1 cellular context compared by ENCODE assay signal in genomic region chr12:1300460-1300859, GRCh38.
TF ChIP-seq lines count a peak whose summit lies in the region.

No MANE protein-coding gene starts in this region.

TF ChIP-seq in K562, 482 proteins besides CTCF, POLR2A, EP300 and RAD21 (continued from another document):
- peak in 1 of 2 experiments; percentile 99 for TF ChIP-seq AFF1 (IDR thresholded peaks at IDR 0.05; ENCODE audit: low read depth in 1 of 2, partially characterized antibody in 2 of 2)
- TF ChIP-seq CREM (IDR thresholded peaks at IDR 0.05; ENCODE audit: low read depth), result no peak
- no peak for TF ChIP-seq NFRKB (IDR thresholded peaks at IDR 0.05; ENCODE audit: low read depth)
- no peak for TF ChIP-seq HOMEZ (CRISPR knock-in tag; IDR thresholded peaks at IDR 0.05)
- peak; percentile 34 to 42; a peak in 2 of 4 replicates for TF ChIP-seq TRIM24 (IDR thresholded peaks at IDR 0.05)
TF ChIP-seq in K562: peak in this region for 4.
